11 cellular contexts compared by ENCODE assay signal in genomic region chr17:58308173-58308984, GRCh38. TPM values are rescaled to one million over a fixed set of nuclear protein-coding genes. Genes with fewer than 3 reads are reported as not detected.
DNase-seq lines count a peak whose midpoint lies in the region; ATAC-seq and TF ChIP-seq lines count a peak whose summit lies in the region.
"Had no signal": no experiment of that assay in that cellular context is flagged by ENCODE, and none has a peak within 500 bp of the region (broad histone marks: within the 10 kb centered on the region; RNA-seq: fewer than 3 reads in every experiment).

No MANE protein-coding gene starts in this region.

- no peaks in the 10 kb centered on the region for H4K20me1 ChIP-seq in SK-N-SH (ENCODE audit: insufficient read depth)

- H3K79me2 ChIP-seq in SK-N-SH (ENCODE audit: insufficient read depth), result no peaks in the 10 kb centered on the region

- H2AFZ ChIP-seq in SK-N-SH (ENCODE audit: low read depth), result no peak overlapping the region

- WGBS in SK-N-SH (ENCODE audit: low lambda C conversion rate), result 73% methylated on average over 27 of the region's 32 CpGs

- H3K27ac Mint-ChIP-seq in activated CD8-positive, alpha-beta T cell treated with anti-CD3 and anti-CD28 coated beads, Interleukin-2, amount 10 ng/mL, durations not matched to agents 7 days and 5 days, result no peak overlapping the region
- H3K27ac Mint-ChIP-seq in activated CD8-positive, alpha-beta T cell treated with anti-CD3 and anti-CD28 coated beads for 36 hours, result no peak overlapping the region
- H3K27ac Mint-ChIP-seq: CD8-positive, alpha-beta T cell had no signal

- H3F3A ChIP-seq in SK-N-SH (replicated peaks; ENCODE audit: insufficient read depth), result no peaks in the 10 kb centered on the region

- H3K36me3 ChIP-seq in SK-N-SH (replicated peaks in 1 of 2; ENCODE audit: control insufficient read depth in 1 of 2, insufficient read depth in 2 of 2, low read length in 1 of 2) (no peaks in the 10 kb centered on the region), tibial artery (peaks cover 0 to 65% (median 4%) of the 10 kb centered on the region in 3 donors)

- ATAC-seq in activated CD8-positive, alpha-beta T cell treated with anti-CD3 and anti-CD28 coated beads, Interleukin-2, amount 10 ng/mL, durations not matched to agents 7 days and 5 days, result no peak
- ATAC-seq in activated CD8-positive, alpha-beta T cell treated with anti-CD3 and anti-CD28 coated beads for 36 hours, result no peak
- ATAC-seq in left cardiac atrium (no peak), GM18907 (IDR thresholded peaks at IDR 0.05; ENCODE audit: unreplicated experiment) (no peak)
- ATAC-seq: CD8-positive, alpha-beta T cell had no signal

- H3K9ac ChIP-seq in SK-N-SH, result no peak overlapping the region

- CTCF ChIA-PET in activated CD8-positive, alpha-beta T cell treated with anti-CD3 and anti-CD28 coated beads, Interleukin-2, amount 10 ng/mL, durations not matched to agents 7 days and 5 days (lab: Charles Lee), result interaction anchor here (1.1 to 3.0 kb wide), 4 partner anchors 9 to 115 kb away, joined by 3 to 17 read pairs (median 3); partner anchors contain the start of gene RNF43
- CTCF ChIA-PET in activated CD8-positive, alpha-beta T cell treated with anti-CD3 and anti-CD28 coated beads for 36 hours (lab: Charles Lee), result interaction anchor here (0.9 to 3.8 kb wide), 3 partner anchors 9 to 109 kb away, joined by 3 to 20 read pairs (median 4); partner anchors contain the start of gene RNF43
- CTCF ChIA-PET in SK-N-SH (lab: Yijun Ruan, JAX), result interaction anchor here (0.6 to 2.3 kb wide), 15 partner anchors 10 to 206 kb away, joined by 3 to 16 read pairs (median 3); partner anchors contain the start of genes MTMR4 and RNF43

- intact Hi-C loops in activated CD8-positive, alpha-beta T cell treated with anti-CD3 and anti-CD28 coated beads for 36 hours (cut with micrococcal nuclease), result no loop called here
- intact Hi-C loops in left cardiac atrium (cut with DNase I), result no loop called here
- intact Hi-C loops in tibial artery (cut with DNase I; ENCODE audit: low total_unique reads), result no loop called here

- no peak for TF ChIP-seq CTCF in activated CD8-positive, alpha-beta T cell treated with anti-CD3 and anti-CD28 coated beads for 36 hours (IDR thresholded peaks at IDR 0.05)
- TF ChIP-seq CTCF in SK-N-SH (IDR thresholded peaks at IDR 0.05) (peak; percentile 25; the same call in 1 of the 2 replicates), tibial artery (IDR thresholded peaks at IDR 0.05) (no peak)

- POLR2A ChIA-PET in activated CD8-positive, alpha-beta T cell treated with anti-CD3 and anti-CD28 coated beads, Interleukin-2, amount 10 ng/mL, durations not matched to agents 7 days and 5 days (lab: Charles Lee), result interaction anchor here (0.5 to 1.5 kb wide), 2 partner anchors 9 to 28 kb away, joined by 4 to 5 read pairs; no protein-coding TSS in a partner anchor
- POLR2A ChIA-PET in activated CD8-positive, alpha-beta T cell treated with anti-CD3 and anti-CD28 coated beads for 36 hours (lab: Charles Lee), result interaction anchor here (0.7 to 1.7 kb wide), 2 partner anchors 20 to 29 kb away, joined by 3 to 7 read pairs; partner anchors contain the start of gene TSPOAP1
- POLR2A ChIA-PET in SK-N-SH (lab: Yijun Ruan, JAX), result interaction anchor here (0.6 to 0.7 kb wide), 2 partner anchors 9 to 64 kb away, joined by 3 read pairs; no protein-coding TSS in a partner anchor

- no peaks in the 10 kb centered on the region for H3K9me3 ChIP-seq in SK-N-SH
- H3K9me3 ChIP-seq in tibial artery, result no peaks in the 10 kb centered on the region

- peak; percentile 20 for DNase-seq in activated CD8-positive, alpha-beta T cell treated with anti-CD3 and anti-CD28 coated beads, Interleukin-2, amount 10 ng/mL, durations not matched to agents 7 days and 5 days
- DNase-seq in activated CD8-positive, alpha-beta T cell treated with anti-CD3 and anti-CD28 coated beads for 36 hours, result no peak
- DNase-seq in SK-N-SH, result peak; percentile 71
- DNase-seq in left cardiac atrium, result peak; percentile 11
- peak; percentile 11 to 60 for DNase-seq in tibial artery
- no peak for DNase-seq in NCI-H2171 (lab: John Stamatoyannopoulos, UW)
- no peak for DNase-seq in epidermal melanocyte (ENCODE audit: insufficient read length, low spot score)
- DNase-seq: activated CD4-positive, alpha-beta T cell treated with anti-CD3 and anti-CD28 coated beads for 48 hours had no signal

- no peak overlapping the region for H3K4me3 Mint-ChIP-seq in activated CD8-positive, alpha-beta T cell treated with anti-CD3 and anti-CD28 coated beads, Interleukin-2, amount 10 ng/mL, durations not matched to agents 7 days and 5 days
- H3K4me3 Mint-ChIP-seq in activated CD8-positive, alpha-beta T cell treated with anti-CD3 and anti-CD28 coated beads for 36 hours, result no peak overlapping the region
- H3K4me3 Mint-ChIP-seq: CD8-positive, alpha-beta T cell had no signal

- no peak overlapping the region for H3K4me2 ChIP-seq in SK-N-SH

- peaks cover 0 to 3% of the 10 kb centered on the region in 2 experiments; a peak in 1 of 4 replicates for H3K4me1 ChIP-seq in SK-N-SH (ENCODE audit: control insufficient read depth in 1 of 2, insufficient read depth in 2 of 2, low read depth in 1 of 2, low read length in 1 of 2)
- no peaks in the 10 kb centered on the region for H3K4me1 ChIP-seq in tibial artery

- no peaks in the 10 kb centered on the region for H3K4me1 Mint-ChIP-seq in activated CD8-positive, alpha-beta T cell treated with anti-CD3 and anti-CD28 coated beads, Interleukin-2, amount 10 ng/mL, durations not matched to agents 7 days and 5 days (ENCODE audit: low read depth)
- H3K4me1 Mint-ChIP-seq in activated CD8-positive, alpha-beta T cell treated with anti-CD3 and anti-CD28 coated beads for 36 hours (ENCODE audit: low read depth), result peaks cover 2% of the 10 kb centered on the region

- H3K4me3 ChIP-seq in SK-N-SH (ENCODE audit: low read depth in 2 of 2, low read length in 1 of 2) (no peak overlapping the region), tibial artery (no peak overlapping the region)

- no peak overlapping the region for H3K27ac ChIP-seq in SK-N-SH (ENCODE audit: low read depth in 2 of 2, low read length in 1 of 2)
- H3K27ac ChIP-seq in tibial artery, result no peak overlapping the region

- H3K9me3 Mint-ChIP-seq in activated CD8-positive, alpha-beta T cell treated with anti-CD3 and anti-CD28 coated beads, Interleukin-2, amount 10 ng/mL, durations not matched to agents 7 days and 5 days (ENCODE audit: insufficient read depth), result no peaks in the 10 kb centered on the region
- H3K9me3 Mint-ChIP-seq in activated CD8-positive, alpha-beta T cell treated with anti-CD3 and anti-CD28 coated beads for 36 hours, result no peaks in the 10 kb centered on the region
- H3K9me3 Mint-ChIP-seq: CD8-positive, alpha-beta T cell had no signal

- peaks cover 8% of the 10 kb centered on the region for H3K36me3 Mint-ChIP-seq in activated CD8-positive, alpha-beta T cell treated with anti-CD3 and anti-CD28 coated beads, Interleukin-2, amount 10 ng/mL, durations not matched to agents 7 days and 5 days (ENCODE audit: low read depth)
- H3K36me3 Mint-ChIP-seq in activated CD8-positive, alpha-beta T cell treated with anti-CD3 and anti-CD28 coated beads for 36 hours (ENCODE audit: low read depth), result peaks cover 1% of the 10 kb centered on the region

- 0 out of 2 replicates have a peak, but pooled peaks have one; percentile 5 for TF ChIP-seq RAD21 in SK-N-SH (IDR thresholded peaks at IDR 0.05; ENCODE audit: low read length)

- no peaks in the 10 kb centered on the region for H3K9me2 ChIP-seq in SK-N-SH

- H3K27me3 ChIP-seq in SK-N-SH (ENCODE audit: insufficient read depth), result no peaks in the 10 kb centered on the region
- no peaks in the 10 kb centered on the region for H3K27me3 ChIP-seq in tibial artery

- no peak for TF ChIP-seq EP300 in SK-N-SH (IDR thresholded peaks at IDR 0.05; ENCODE audit: borderline replicate concordance in 1 of 2, low read depth in 1 of 2, low read length in 1 of 2)

- no peaks in the 10 kb centered on the region for H3K27me3 Mint-ChIP-seq in activated CD8-positive, alpha-beta T cell treated with anti-CD3 and anti-CD28 coated beads, Interleukin-2, amount 10 ng/mL, durations not matched to agents 7 days and 5 days (ENCODE audit: low read depth)
- no peaks in the 10 kb centered on the region for H3K27me3 Mint-ChIP-seq in activated CD8-positive, alpha-beta T cell treated with anti-CD3 and anti-CD28 coated beads for 36 hours

TF ChIP-seq in SK-N-SH, 30 proteins besides CTCF, POLR2A, EP300 and RAD21:
- TF ChIP-seq JUND (IDR thresholded peaks at IDR 0.05) (no peak), SMC3 (IDR thresholded peaks at IDR 0.05; ENCODE audit: low read depth, low read length) (0 out of 2 replicates have a peak, but pooled peaks have one; percentile 17)

RNA-seq across cellular contexts. Expression of gene TSPOAP1, which starts 20.2 kb away (rescaled TPM):
- 10 to 100 TPM; 45.8 to 51.5 TPM for total RNA-seq in activated CD8-positive, alpha-beta T cell treated with anti-CD3 and anti-CD28 coated beads, Interleukin-2, amount 10 ng/mL, durations not matched to agents 7 days and 5 days
- total RNA-seq in activated CD8-positive, alpha-beta T cell treated with anti-CD3 and anti-CD28 coated beads for 36 hours, result 10 to 100 TPM; 21.1 to 24.1 TPM
- 0.79 and 1.9 TPM in 2 replicates for polyA plus RNA-seq in SK-N-SH (2012; rRNA removed)
- polyA plus RNA-seq in SK-N-SH (2012; cell fraction: cytosol; rRNA removed), result 0.28 and 0.97 TPM in 2 replicates
- 4.8 and 8.3 TPM in 2 replicates for polyA plus RNA-seq in SK-N-SH (2012; cell fraction: nucleus; rRNA removed)
- 1 to 10 TPM; 8.8 to 9.0 TPM for total RNA-seq in left cardiac atrium
- total RNA-seq: NCI-H460 had no signal

RNA-seq across cellular contexts. Expression of gene MPO, which starts 27.6 kb away (rescaled TPM):
- not detected for total RNA-seq in activated CD8-positive, alpha-beta T cell treated with anti-CD3 and anti-CD28 coated beads, Interleukin-2, amount 10 ng/mL, durations not matched to agents 7 days and 5 days
- not detected for total RNA-seq in activated CD8-positive, alpha-beta T cell treated with anti-CD3 and anti-CD28 coated beads for 36 hours
- not detected in 2 replicates for polyA plus RNA-seq in SK-N-SH (2012; rRNA removed)
- polyA plus RNA-seq in SK-N-SH (2012; cell fraction: cytosol; rRNA removed), result not detected in 2 replicates
- polyA plus RNA-seq in SK-N-SH (2012; cell fraction: nucleus; rRNA removed), result not detected in 2 replicates
- total RNA-seq in left cardiac atrium, result under 1 TPM; 0.24 to 0.32 TPM
- total RNA-seq: CD8-positive, alpha-beta T cell; NCI-H460 had no signal

RNA-seq across cellular contexts. Expression of gene SUPT4H1, which starts 43.6 kb away (rescaled TPM):
- total RNA-seq in activated CD8-positive, alpha-beta T cell treated with anti-CD3 and anti-CD28 coated beads, Interleukin-2, amount 10 ng/mL, durations not matched to agents 7 days and 5 days, result 10 to 100 TPM; 75.2 to 90.8 TPM
- total RNA-seq in activated CD8-positive, alpha-beta T cell treated with anti-CD3 and anti-CD28 coated beads for 36 hours, result 100 to 1,000 TPM; 104 to 110 TPM
- polyA plus RNA-seq in SK-N-SH (2012; rRNA removed), result 165 and 205 TPM in 2 replicates
- polyA plus RNA-seq in SK-N-SH (2012; cell fraction: cytosol; rRNA removed), result 216 and 229 TPM in 2 replicates
- 54.9 and 92.8 TPM in 2 replicates for polyA plus RNA-seq in SK-N-SH (2012; cell fraction: nucleus; rRNA removed)
- total RNA-seq in left cardiac atrium, result 10 to 100 TPM; 49.4 to 60.6 TPM

Comparison
In these comparisons a context has a peak if more than half of its experiments do, and no peak if none do; other contexts are left out.
1. DNase-seq: peak in activated CD8-positive, alpha-beta T cell treated with anti-CD3 and anti-CD28 coated beads, Interleukin-2, amount 10 ng/mL, durations not matched to agents 7 days and 5 days (single experiment), SK-N-SH (single experiment), left cardiac atrium (single experiment) and tibial artery (2 of 2); none in activated CD8-positive, alpha-beta T cell treated with anti-CD3 and anti-CD28 coated beads for 36 hours (single experiment), NCI-H2171 (single experiment) and epidermal melanocyte (single experiment).